ENCODE assay signal across 10 cellular contexts in genomic region chr14:26281280-26281998, GRCh38.
A peak's percentile ranks its signal among the peaks of the same experiment; 100 is the strongest.
DNase-seq lines count a peak whose midpoint lies in the region; ATAC-seq and TF ChIP-seq lines count a peak whose summit lies in the region.
"Had no signal": no experiment of that assay in that cellular context is flagged by ENCODE, and none has a peak within 500 bp of the region (broad histone marks: within the 10 kb centered on the region; RNA-seq: fewer than 3 reads in every experiment).

No MANE protein-coding gene starts in this region.

- H3K27ac ChIP-seq in neural progenitor cell (no peak overlapping the region), ascending aorta (peak overlapping the region in 1 of 2 donors; percentile 14), right atrium auricular region (no peak overlapping the region)

- peak overlapping the region; percentile 39 for H2AFZ ChIP-seq in neural progenitor cell (replicated peaks)

- H4K20me1 ChIP-seq in neural progenitor cell (ENCODE audit: low read depth) = no peaks in the 10 kb centered on the region

- no peaks in the 10 kb centered on the region for H3K9me3 ChIP-seq in neural progenitor cell (ENCODE audit: low read depth)
- no peaks in the 10 kb centered on the region for H3K9me3 ChIP-seq in ascending aorta
- no peaks in the 10 kb centered on the region for H3K9me3 ChIP-seq in right atrium auricular region

- DNase-seq in ELF-1 (ENCODE audit: low read depth, low spot score) (peak; percentile 21), NCI-H2029 treated with DMSO at 0.1 percent for 48 hours (lab: John Stamatoyannopoulos, UW) (peak; percentile 30), choroid plexus epithelial cell (ENCODE audit: low read depth) (peak; percentile 79), neural progenitor cell (ENCODE audit: low spot score) (no peak), ascending aorta (ENCODE audit: low spot score in 2 of 2) (no peak), right atrium auricular region (ENCODE audit: low spot score) (no peak)
- no peak for DNase-seq in activated CD4-positive, alpha-beta T cell treated with anti-CD3 and anti-CD28 coated beads for 48 hours
- DNase-seq: activated naive CD4-positive, alpha-beta T cell treated with anti-CD3 and anti-CD28 coated beads, Interleukin-2, amount 10 ng/mL, durations not matched to agents 7 days and 5 days; kidney had no signal

- no peaks in the 10 kb centered on the region for H3K4me1 ChIP-seq in neural progenitor cell
- H3K4me1 ChIP-seq in ascending aorta = peaks cover 0 to 2% of the 10 kb centered on the region in 2 donors
- peaks cover 0 to 5% of the 10 kb centered on the region in 2 donors for H3K4me1 ChIP-seq in right atrium auricular region

- TF ChIP-seq CTCF in choroid plexus epithelial cell (conservative IDR thresholded peaks at IDR 0.05; ENCODE audit: low read depth, low read length) (no peak), neural progenitor cell (IDR thresholded peaks at IDR 0.05) (no peak), ascending aorta (IDR thresholded peaks at IDR 0.05) (no peak), right atrium auricular region (IDR thresholded peaks at IDR 0.05) (no peak)

- H3K9ac ChIP-seq in neural progenitor cell = no peak overlapping the region

- peaks cover 7% of the 10 kb centered on the region for H3K4me1 Mint-ChIP-seq in neural progenitor cell
- H3K4me1 Mint-ChIP-seq: activated naive CD4-positive, alpha-beta T cell treated with anti-CD3 and anti-CD28 coated beads, Interleukin-2, amount 10 ng/mL, durations not matched to agents 7 days and 5 days had no signal

- H3F3A ChIP-seq in neural progenitor cell (ENCODE audit: low read depth) = no peaks in the 10 kb centered on the region

- no peak overlapping the region for H3K27ac Mint-ChIP-seq in neural progenitor cell
- H3K27ac Mint-ChIP-seq: activated naive CD4-positive, alpha-beta T cell treated with anti-CD3 and anti-CD28 coated beads, Interleukin-2, amount 10 ng/mL, durations not matched to agents 7 days and 5 days had no signal

- no peaks in the 10 kb centered on the region for H3K79me2 ChIP-seq in neural progenitor cell (ENCODE audit: low read depth)

- H3K36me3 ChIP-seq in neural progenitor cell = no peaks in the 10 kb centered on the region
- no peaks in the 10 kb centered on the region for H3K36me3 ChIP-seq in ascending aorta
- H3K36me3 ChIP-seq in right atrium auricular region = no peaks in the 10 kb centered on the region

- intact Hi-C loops in ascending aorta (cut with DNase I) = no loop called here

- H3K27me3 ChIP-seq in neural progenitor cell (no peaks in the 10 kb centered on the region), ascending aorta (no peaks in the 10 kb centered on the region), right atrium auricular region (no peaks in the 10 kb centered on the region)

- H3K27me3 Mint-ChIP-seq in neural progenitor cell (ENCODE audit: insufficient read depth, low read depth) = no peaks in the 10 kb centered on the region
- H3K27me3 Mint-ChIP-seq: activated naive CD4-positive, alpha-beta T cell treated with anti-CD3 and anti-CD28 coated beads, Interleukin-2, amount 10 ng/mL, durations not matched to agents 7 days and 5 days had no signal

- no peaks in the 10 kb centered on the region for H3K9me3 Mint-ChIP-seq in neural progenitor cell

- no peak for ATAC-seq in GM19328 (IDR thresholded peaks at IDR 0.05; ENCODE audit: unreplicated experiment)

- H3K36me3 Mint-ChIP-seq in neural progenitor cell = no peaks in the 10 kb centered on the region
- H3K36me3 Mint-ChIP-seq: activated naive CD4-positive, alpha-beta T cell treated with anti-CD3 and anti-CD28 coated beads, Interleukin-2, amount 10 ng/mL, durations not matched to agents 7 days and 5 days had no signal

- H3K4me3 Mint-ChIP-seq in neural progenitor cell = no peak overlapping the region
- H3K4me3 Mint-ChIP-seq: activated naive CD4-positive, alpha-beta T cell treated with anti-CD3 and anti-CD28 coated beads, Interleukin-2, amount 10 ng/mL, durations not matched to agents 7 days and 5 days had no signal

- H3K4me2 ChIP-seq in neural progenitor cell = no peak overlapping the region

- H3K4me3 ChIP-seq in choroid plexus epithelial cell (ENCODE audit: low read depth, low read length) (no peak overlapping the region), neural progenitor cell (no peak overlapping the region), ascending aorta (no peak overlapping the region), right atrium auricular region (no peak overlapping the region)

Comparison
In these comparisons a context has a peak if more than half of its experiments do, and no peak if none do; other contexts are left out.
1. DNase-seq: peak in ELF-1 (single experiment), NCI-H2029 treated with DMSO at 0.1 percent for 48 hours (single experiment) and choroid plexus epithelial cell (single experiment); none in neural progenitor cell (single experiment), activated CD4-positive, alpha-beta T cell treated with anti-CD3 and anti-CD28 coated beads for 48 hours (single experiment), ascending aorta (0 of 2) and right atrium auricular region (single experiment).